ENCODE assay signal across 1 cellular context in genomic region chr1:1435911-1436633, GRCh38.
TF ChIP-seq lines count a peak whose summit lies in the region.

No MANE protein-coding gene starts in this region.

TF ChIP-seq in GM12878, 131 proteins besides CTCF, POLR2A, EP300 and RAD21:
- TF ChIP-seq, protein P1, sequence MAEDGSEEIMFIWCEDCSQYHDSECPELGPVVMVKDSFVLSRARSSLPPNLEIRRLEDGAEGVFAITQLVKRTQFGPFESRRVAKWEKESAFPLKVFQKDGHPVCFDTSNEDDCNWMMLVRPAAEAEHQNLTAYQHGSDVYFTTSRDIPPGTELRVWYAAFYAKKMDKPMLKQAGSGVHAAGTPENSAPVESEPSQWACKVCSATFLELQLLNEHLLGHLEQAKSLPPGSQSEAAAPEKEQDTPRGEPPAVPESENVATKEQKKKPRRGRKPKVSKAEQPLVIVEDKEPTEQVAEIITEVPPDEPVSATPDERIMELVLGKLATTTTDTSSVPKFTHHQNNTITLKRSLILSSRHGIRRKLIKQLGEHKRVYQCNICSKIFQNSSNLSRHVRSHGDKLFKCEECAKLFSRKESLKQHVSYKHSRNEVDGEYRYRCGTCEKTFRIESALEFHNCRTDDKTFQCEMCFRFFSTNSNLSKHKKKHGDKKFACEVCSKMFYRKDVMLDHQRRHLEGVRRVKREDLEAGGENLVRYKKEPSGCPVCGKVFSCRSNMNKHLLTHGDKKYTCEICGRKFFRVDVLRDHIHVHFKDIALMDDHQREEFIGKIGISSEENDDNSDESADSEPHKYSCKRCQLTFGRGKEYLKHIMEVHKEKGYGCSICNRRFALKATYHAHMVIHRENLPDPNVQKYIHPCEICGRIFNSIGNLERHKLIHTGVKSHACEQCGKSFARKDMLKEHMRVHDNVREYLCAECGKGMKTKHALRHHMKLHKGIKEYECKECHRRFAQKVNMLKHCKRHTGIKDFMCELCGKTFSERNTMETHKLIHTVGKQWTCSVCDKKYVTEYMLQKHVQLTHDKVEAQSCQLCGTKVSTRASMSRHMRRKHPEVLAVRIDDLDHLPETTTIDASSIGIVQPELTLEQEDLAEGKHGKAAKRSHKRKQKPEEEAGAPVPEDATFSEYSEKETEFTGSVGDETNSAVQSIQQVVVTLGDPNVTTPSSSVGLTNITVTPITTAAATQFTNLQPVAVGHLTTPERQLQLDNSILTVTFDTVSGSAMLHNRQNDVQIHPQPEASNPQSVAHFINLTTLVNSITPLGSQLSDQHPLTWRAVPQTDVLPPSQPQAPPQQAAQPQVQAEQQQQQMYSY (CRISPR knock-in tag; IDR thresholded peaks at IDR 0.05): no peak
- TF ChIP-seq SPI1 (IDR thresholded peaks at IDR 0.05; ENCODE audit: borderline replicate concordance, insufficient read depth, low read depth, low read length) (no peak), ZBED1 (IDR thresholded peaks at IDR 0.05; ENCODE audit: borderline replicate concordance) (no peak), CEBPB (IDR thresholded peaks at IDR 0.05; ENCODE audit: borderline replicate concordance in 1 of 2, low read depth in 2 of 2, low read length in 2 of 2) (no peak), CHD2 (IDR thresholded peaks at IDR 0.05; ENCODE audit: borderline replicate concordance, low read depth, low read length) (no peak), EZH2 (IDR thresholded peaks at IDR 0.05; ENCODE audit: borderline replicate concordance, control insufficient read depth, low read depth, low read length) (no peak), MTA2 (IDR thresholded peaks at IDR 0.05; ENCODE audit: low read depth) (no peak), MTA3 (IDR thresholded peaks at IDR 0.05; ENCODE audit: borderline replicate concordance, low read length) (no peak), HCFC1 (IDR thresholded peaks at IDR 0.05; ENCODE audit: low read length) (no peak), GATAD2B (conservative IDR thresholded peaks at IDR 0.05; ENCODE audit: low read depth) (no peak), STAT1 (conservative IDR thresholded peaks at IDR 0.05) (no peak), REST (IDR thresholded peaks at IDR 0.05; ENCODE audit: low read depth, low read length) (no peak), ZNF207 (IDR thresholded peaks at IDR 0.05; ENCODE audit: borderline replicate concordance) (no peak), IRF4 (IDR thresholded peaks at IDR 0.05; ENCODE audit: low read depth, low read length) (no peak), EED (IDR thresholded peaks at IDR 0.05; ENCODE audit: low read depth) (no peak), NFYA (IDR thresholded peaks at IDR 0.05; ENCODE audit: borderline replicate concordance, low read depth, low read length) (no peak), ZBTB33 (IDR thresholded peaks at IDR 0.05) (no peak)
- TF ChIP-seq, protein P2, sequence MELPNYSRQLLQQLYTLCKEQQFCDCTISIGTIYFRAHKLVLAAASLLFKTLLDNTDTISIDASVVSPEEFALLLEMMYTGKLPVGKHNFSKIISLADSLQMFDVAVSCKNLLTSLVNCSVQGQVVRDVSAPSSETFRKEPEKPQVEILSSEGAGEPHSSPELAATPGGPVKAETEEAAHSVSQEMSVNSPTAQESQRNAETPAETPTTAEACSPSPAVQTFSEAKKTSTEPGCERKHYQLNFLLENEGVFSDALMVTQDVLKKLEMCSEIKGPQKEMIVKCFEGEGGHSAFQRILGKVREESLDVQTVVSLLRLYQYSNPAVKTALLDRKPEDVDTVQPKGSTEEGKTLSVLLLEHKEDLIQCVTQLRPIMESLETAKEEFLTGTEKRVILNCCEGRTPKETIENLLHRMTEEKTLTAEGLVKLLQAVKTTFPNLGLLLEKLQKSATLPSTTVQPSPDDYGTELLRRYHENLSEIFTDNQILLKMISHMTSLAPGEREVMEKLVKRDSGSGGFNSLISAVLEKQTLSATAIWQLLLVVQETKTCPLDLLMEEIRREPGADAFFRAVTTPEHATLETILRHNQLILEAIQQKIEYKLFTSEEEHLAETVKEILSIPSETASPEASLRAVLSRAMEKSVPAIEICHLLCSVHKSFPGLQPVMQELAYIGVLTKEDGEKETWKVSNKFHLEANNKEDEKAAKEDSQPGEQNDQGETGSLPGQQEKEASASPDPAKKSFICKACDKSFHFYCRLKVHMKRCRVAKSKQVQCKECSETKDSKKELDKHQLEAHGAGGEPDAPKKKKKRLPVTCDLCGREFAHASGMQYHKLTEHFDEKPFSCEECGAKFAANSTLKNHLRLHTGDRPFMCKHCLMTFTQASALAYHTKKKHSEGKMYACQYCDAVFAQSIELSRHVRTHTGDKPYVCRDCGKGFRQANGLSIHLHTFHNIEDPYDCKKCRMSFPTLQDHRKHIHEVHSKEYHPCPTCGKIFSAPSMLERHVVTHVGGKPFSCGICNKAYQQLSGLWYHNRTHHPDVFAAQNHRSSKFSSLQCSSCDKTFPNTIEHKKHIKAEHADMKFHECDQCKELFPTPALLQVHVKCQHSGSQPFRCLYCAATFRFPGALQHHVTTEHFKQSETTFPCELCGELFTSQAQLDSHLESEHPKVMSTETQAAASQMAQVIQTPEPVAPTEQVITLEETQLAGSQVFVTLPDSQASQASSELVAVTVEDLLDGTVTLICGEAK (IDR thresholded peaks at IDR 0.05; ENCODE audit: borderline replicate concordance): no peak
- TF ChIP-seq, protein P3, sequence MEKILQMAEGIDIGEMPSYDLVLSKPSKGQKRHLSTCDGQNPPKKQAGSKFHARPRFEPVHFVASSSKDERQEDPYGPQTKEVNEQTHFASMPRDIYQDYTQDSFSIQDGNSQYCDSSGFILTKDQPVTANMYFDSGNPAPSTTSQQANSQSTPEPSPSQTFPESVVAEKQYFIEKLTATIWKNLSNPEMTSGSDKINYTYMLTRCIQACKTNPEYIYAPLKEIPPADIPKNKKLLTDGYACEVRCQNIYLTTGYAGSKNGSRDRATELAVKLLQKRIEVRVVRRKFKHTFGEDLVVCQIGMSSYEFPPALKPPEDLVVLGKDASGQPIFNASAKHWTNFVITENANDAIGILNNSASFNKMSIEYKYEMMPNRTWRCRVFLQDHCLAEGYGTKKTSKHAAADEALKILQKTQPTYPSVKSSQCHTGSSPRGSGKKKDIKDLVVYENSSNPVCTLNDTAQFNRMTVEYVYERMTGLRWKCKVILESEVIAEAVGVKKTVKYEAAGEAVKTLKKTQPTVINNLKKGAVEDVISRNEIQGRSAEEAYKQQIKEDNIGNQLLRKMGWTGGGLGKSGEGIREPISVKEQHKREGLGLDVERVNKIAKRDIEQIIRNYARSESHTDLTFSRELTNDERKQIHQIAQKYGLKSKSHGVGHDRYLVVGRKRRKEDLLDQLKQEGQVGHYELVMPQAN (conservative IDR thresholded peaks at IDR 0.05): no peak
- TF ChIP-seq, protein P4, sequence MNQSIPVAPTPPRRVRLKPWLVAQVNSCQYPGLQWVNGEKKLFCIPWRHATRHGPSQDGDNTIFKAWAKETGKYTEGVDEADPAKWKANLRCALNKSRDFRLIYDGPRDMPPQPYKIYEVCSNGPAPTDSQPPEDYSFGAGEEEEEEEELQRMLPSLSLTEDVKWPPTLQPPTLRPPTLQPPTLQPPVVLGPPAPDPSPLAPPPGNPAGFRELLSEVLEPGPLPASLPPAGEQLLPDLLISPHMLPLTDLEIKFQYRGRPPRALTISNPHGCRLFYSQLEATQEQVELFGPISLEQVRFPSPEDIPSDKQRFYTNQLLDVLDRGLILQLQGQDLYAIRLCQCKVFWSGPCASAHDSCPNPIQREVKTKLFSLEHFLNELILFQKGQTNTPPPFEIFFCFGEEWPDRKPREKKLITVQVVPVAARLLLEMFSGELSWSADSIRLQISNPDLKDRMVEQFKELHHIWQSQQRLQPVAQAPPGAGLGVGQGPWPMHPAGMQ (IDR thresholded peaks at IDR 0.05; ENCODE audit: borderline replicate concordance): no peak
